8 cellular contexts compared by ENCODE assay signal in the genomic region with DNA sequence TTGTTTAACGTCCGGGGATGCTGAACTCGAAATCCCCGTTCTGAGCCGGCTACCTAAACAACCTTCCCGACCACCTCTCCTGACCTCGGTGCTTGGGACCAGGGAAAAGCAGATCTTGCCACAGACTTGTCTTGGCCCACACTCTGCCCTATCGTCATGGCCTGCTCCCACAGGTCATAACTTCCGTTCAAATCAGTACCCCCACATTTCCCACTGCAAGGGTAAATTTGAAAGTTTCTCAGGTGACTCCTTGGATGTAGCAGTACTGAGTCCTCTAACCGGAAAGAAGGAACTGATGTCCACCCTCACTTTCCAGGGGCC. TPM values are rescaled to one million over a fixed set of nuclear protein-coding genes. Genes with fewer than 3 reads are reported as not detected.
A peak's percentile ranks its signal among the peaks of the same experiment; 100 is the strongest.
DNase-seq lines count a peak whose midpoint lies in the region; ATAC-seq and TF ChIP-seq lines count a peak whose summit lies in the region.

No MANE protein-coding gene starts in this region.

- H3K9me3 Mint-ChIP-seq in CD8-positive, alpha-beta memory T cell, result peaks cover 0 to 3% (median 0%) of the 10 kb centered on the region in 5 donors
- no peaks in the 10 kb centered on the region for H3K9me3 Mint-ChIP-seq in memory B cell

- peak overlapping the region; percentile 100 for H3K27ac ChIP-seq in CD8-positive, alpha-beta memory T cell (ENCODE audit: low read depth, low read length)
- peak overlapping the region; percentile 72 to 74 for H3K27ac ChIP-seq in aorta (ENCODE audit: low read depth in 1 of 2, low read length in 2 of 2)

- ATAC-seq in HG02885 (IDR thresholded peaks at IDR 0.05; ENCODE audit: poor library complexity, unreplicated experiment) (peak; percentile 14), memory B cell (ENCODE audit: low read depth) (peak; percentile 0), aorta (ENCODE audit: low FRiP score) (no peak)

- H3K36me3 Mint-ChIP-seq in CD8-positive, alpha-beta memory T cell, result peaks cover 9 to 66% (median 9%) of the 10 kb centered on the region in 3 donors
- peaks cover 25% of the 10 kb centered on the region for H3K36me3 Mint-ChIP-seq in memory B cell

- no peak for DNase-seq in CD8-positive, alpha-beta memory T cell
- DNase-seq in astrocyte of the cerebellum (ENCODE audit: low read depth), result no peak
- no peak for DNase-seq in memory B cell (ENCODE audit: low spot score in 2 of 2)
- no peak for DNase-seq in aorta
- DNase-seq in T-helper 9 cell, result no peak
- no peak for DNase-seq in activated CD4-positive, alpha-beta T cell treated with anti-CD3 and anti-CD28 coated beads, Interleukin-2, amount 50 U/mL, for 48 hours
- no peak for DNase-seq in activated CD4-positive, CD25-positive, alpha-beta regulatory T cell (lab: John Stamatoyannopoulos, UW)

- POLR2A ChIA-PET in CD8-positive, alpha-beta memory T cell (lab: Charles Lee), result interaction anchor here (0.5 to 2.4 kb wide), 10 partner anchors 10 to 1855 kb away, joined by 3 to 12 read pairs (median 6); a partner anchor contains a TSS

- H3K27ac Mint-ChIP-seq in CD8-positive, alpha-beta memory T cell, result peak overlapping the region; percentile 99 to 100 (median 100)
- peak overlapping the region; percentile 100 for H3K27ac Mint-ChIP-seq in memory B cell

- intact Hi-C loops in aorta (cut with DNase I), result no loop called here

- H3K4me1 Mint-ChIP-seq in CD8-positive, alpha-beta memory T cell, result peaks cover 36 to 56% (median 52%) of the 10 kb centered on the region in 3 donors
- H3K4me1 Mint-ChIP-seq in memory B cell, result peaks cover 6% of the 10 kb centered on the region

- TF ChIP-seq CTCF in astrocyte of the cerebellum (IDR thresholded peaks at IDR 0.05; ENCODE audit: low read depth, low read length, missing control alignments), result no peak

- peaks cover 0 to 7% of the 10 kb centered on the region in 2 donors for H3K27me3 Mint-ChIP-seq in CD8-positive, alpha-beta memory T cell
- no peaks in the 10 kb centered on the region for H3K27me3 Mint-ChIP-seq in memory B cell

- in situ Hi-C loops in astrocyte of the cerebellum (cut with HindIII; ENCODE audit: low sequenced_read_pairs), result no loop called here

- WGBS in aorta, 2 donors, result 6 to 7% methylated on average over 10 of the region's 10 CpGs

- H3K36me3 ChIP-seq in CD8-positive, alpha-beta memory T cell (ENCODE audit: insufficient read depth, low read length), result peaks cover 23% of the 10 kb centered on the region
- H3K36me3 ChIP-seq in aorta (ENCODE audit: control insufficient read depth in 1 of 2, insufficient read depth in 2 of 2, low read length in 1 of 2), result peaks cover 0 to 11% of the 10 kb centered on the region in 2 donors

- H3K9me3 ChIP-seq in CD8-positive, alpha-beta memory T cell (ENCODE audit: low read length), result no peaks in the 10 kb centered on the region
- no peaks in the 10 kb centered on the region for H3K9me3 ChIP-seq in aorta (ENCODE audit: control insufficient read depth, low read length)

- H3K4me3 ChIP-seq in CD8-positive, alpha-beta memory T cell (ENCODE audit: low read length), result peak overlapping the region; percentile 66
- peak overlapping the region; percentile 17 for H3K4me3 ChIP-seq in astrocyte of the cerebellum (ENCODE audit: low read depth, low read length)
- peak overlapping the region in 1 of 2 donors; percentile 44 for H3K4me3 ChIP-seq in aorta (ENCODE audit: low read length in 2 of 2)

- no peaks in the 10 kb centered on the region for H3K27me3 ChIP-seq in CD8-positive, alpha-beta memory T cell (ENCODE audit: insufficient read depth, low read length, poor library complexity, severe bottlenecking)
- H3K27me3 ChIP-seq in aorta (ENCODE audit: control insufficient read depth in 1 of 2, insufficient read depth in 2 of 2, low read length in 1 of 2), result no peaks in the 10 kb centered on the region

- CTCF ChIA-PET in CD8-positive, alpha-beta memory T cell (lab: Charles Lee), result interaction anchor here (0.9 to 3.8 kb wide), 10 partner anchors 10 to 349 kb away, joined by 3 to 28 read pairs (median 3); a partner anchor contains a TSS

- H3K4me3 Mint-ChIP-seq in CD8-positive, alpha-beta memory T cell, result peak overlapping the region; percentile 91 to 100 (median 97)
- peak overlapping the region; percentile 98 for H3K4me3 Mint-ChIP-seq in memory B cell

- peaks cover 30% of the 10 kb centered on the region for H3K4me1 ChIP-seq in CD8-positive, alpha-beta memory T cell (ENCODE audit: insufficient read depth, low read length)
- H3K4me1 ChIP-seq in aorta (ENCODE audit: control insufficient read depth in 1 of 2, insufficient read depth in 2 of 2, low read length in 2 of 2), result no peaks in the 10 kb centered on the region

RNA-seq across cellular contexts. Expression of a gene that starts 0.6 kb away (rescaled TPM):
- 10 to 100 TPM; 83.6 to 88.8 TPM for total RNA-seq in CD8-positive, alpha-beta memory T cell
- polyA plus RNA-seq in CD8-positive, alpha-beta memory T cell, result 50.3 TPM
- 10 to 100 TPM; 65.4 to 72.6 TPM for total RNA-seq in aorta
- polyA plus RNA-seq in aorta, result 10 to 100 TPM; 19.9 to 54.3 TPM

RNA-seq across cellular contexts. Expression of a gene that starts 9.6 kb away (rescaled TPM):
- total RNA-seq in CD8-positive, alpha-beta memory T cell, result 100 to 1,000 TPM; 191 to 200 TPM
- 41.3 TPM for polyA plus RNA-seq in CD8-positive, alpha-beta memory T cell
- total RNA-seq in aorta, result 10 to 100 TPM; 32.0 to 36.5 TPM
- polyA plus RNA-seq in aorta, result 10 to 100 TPM; 27.7 to 36.2 TPM

RNA-seq across cellular contexts. Expression of a gene that starts 36.5 kb away (rescaled TPM):
- total RNA-seq in CD8-positive, alpha-beta memory T cell, result under 1 TPM; 0.33 TPM
- polyA plus RNA-seq in CD8-positive, alpha-beta memory T cell, result 1.0 TPM
- under 1 TPM; 0.36 to 0.75 TPM for total RNA-seq in aorta
- polyA plus RNA-seq in aorta, result under 1 TPM in 1 of 2 donors, not detected in 1; 0.92 TPM

RNA-seq across cellular contexts. Expression of a gene that starts 37.3 kb away (rescaled TPM):
- 10 to 100 TPM; 43.3 to 48.3 TPM for total RNA-seq in CD8-positive, alpha-beta memory T cell
- polyA plus RNA-seq in CD8-positive, alpha-beta memory T cell, result 24.6 TPM
- 10 to 100 TPM; 19.7 to 33.9 TPM for total RNA-seq in aorta
- 10 to 100 TPM; 39.5 to 62.7 TPM for polyA plus RNA-seq in aorta

RNA-seq across cellular contexts. Expression of a gene that starts 48.0 kb away (rescaled TPM):
- 10 to 100 TPM; 33.4 to 38.1 TPM for total RNA-seq in CD8-positive, alpha-beta memory T cell
- polyA plus RNA-seq in CD8-positive, alpha-beta memory T cell, result 105 TPM
- 100 to 1,000 TPM; 161 to 187 TPM for total RNA-seq in aorta
- 100 to 1,000 TPM in 1 of 2 donors, 10 to 100 TPM in 1; 53.0 to 134 TPM for polyA plus RNA-seq in aorta

Comparison
In these comparisons a context has a peak if more than half of its experiments do, and no peak if none do; other contexts are left out.
1. RNA of a gene that starts 9.6 kb away (total RNA-seq): 191 to 200 TPM in CD8-positive, alpha-beta memory T cell; 32.0 to 36.5 TPM in aorta; every median in the first group is over 4 times any median in the second.